Comparison of ENCODE assay signal across 8 cellular contexts in the genomic region with DNA sequence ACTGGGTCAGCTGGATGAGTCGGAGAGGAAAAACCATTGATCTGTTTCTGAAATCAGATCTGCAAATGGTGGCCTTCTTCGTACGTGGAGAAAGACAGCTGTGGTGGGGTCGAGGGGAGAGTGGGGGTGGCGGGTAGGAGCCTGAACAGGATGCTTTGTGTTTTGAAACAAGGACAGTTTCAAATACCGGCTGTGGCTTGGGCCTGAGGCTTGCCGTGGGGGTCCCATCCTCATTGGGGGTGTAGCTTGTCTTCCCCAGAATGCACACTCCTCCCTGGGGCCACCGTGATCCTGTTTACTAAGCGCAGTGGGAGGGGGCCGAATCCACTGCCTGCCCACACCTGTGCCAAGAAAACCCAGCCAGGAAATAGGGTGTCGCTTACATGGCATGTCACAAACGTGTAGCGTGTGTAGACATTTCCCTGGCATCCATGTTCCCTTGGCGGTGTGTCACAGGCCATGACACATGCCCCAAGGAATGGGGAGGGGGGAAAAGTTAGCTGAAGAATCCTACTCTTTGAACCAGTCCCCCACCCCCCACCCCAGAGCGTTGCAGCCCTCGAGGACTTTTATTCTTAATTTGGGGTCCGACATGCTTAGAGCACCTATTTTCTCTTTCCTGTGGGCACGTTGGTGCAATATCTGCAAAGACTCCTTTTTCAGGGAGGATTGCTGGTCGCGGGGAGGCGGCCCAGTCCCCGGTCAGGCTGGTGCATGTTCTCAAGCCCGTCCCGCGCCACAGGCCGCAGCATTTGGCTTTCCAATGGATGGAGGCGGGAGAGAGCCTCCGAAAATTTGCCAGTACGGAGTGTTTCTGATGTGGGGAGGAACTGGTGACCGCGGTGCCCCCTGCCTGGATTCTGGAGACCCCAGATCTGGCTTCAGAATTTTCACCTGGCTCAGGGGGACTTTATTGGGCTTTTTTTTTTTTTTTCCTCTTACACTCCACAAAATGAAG. TPM values are rescaled to one million over a fixed set of nuclear protein-coding genes. Genes with fewer than 3 reads are reported as not detected.
DNase-seq lines count a peak whose midpoint lies in the region; ATAC-seq and TF ChIP-seq lines count a peak whose summit lies in the region.

No MANE protein-coding gene starts in this region.

- H2BK20ac ChIP-seq in IMR-90 (ENCODE audit: low read depth, low read length) = no peak overlapping the region

- H2AFZ ChIP-seq in IMR-90 (replicated peaks; ENCODE audit: low read length, poor library complexity) = peak overlapping the region; percentile 51

- H4K20me1 ChIP-seq in IMR-90 (ENCODE audit: insufficient read depth, low read length) = peaks cover 54% of the 10 kb centered on the region

- 0 out of 2 replicates have a peak, but pooled peaks have one; percentile 12 for TF ChIP-seq POLR2A in IMR-90 (IDR thresholded peaks at IDR 0.05; ENCODE audit: low read depth, low read length)
- TF ChIP-seq POLR2A in adrenal gland (IDR thresholded peaks at IDR 0.05) = peak in 1 of 2 donors; percentile 4

- peak overlapping the region; percentile 29 to 47; a peak in 3 of 4 replicates for H4K8ac ChIP-seq in IMR-90 (ENCODE audit: low read depth in 2 of 2, low read length in 2 of 2)

- no peak for ATAC-seq in IMR-90 (ENCODE audit: low read depth)
- no peak for ATAC-seq in stimulated activated naive B cell treated with anti-CD40 and anti-IgM and Interleukin-4, amounts not matched to agents 10 μg/mL and 1 μg/mL and 100 μg/mL, for 72 hours (replicated peaks)

- H2BK120ac ChIP-seq in IMR-90 (ENCODE audit: low read depth, low read length) = peak overlapping the region; percentile 23; the same call in 1 of the 2 replicates

- peaks cover 0 to 9% (median 0%) of the 10 kb centered on the region in 3 donors for H3K36me3 Mint-ChIP-seq in immature natural killer cell
- peaks cover 20 to 21% of the 10 kb centered on the region in 2 donors for H3K36me3 Mint-ChIP-seq in stimulated activated naive B cell treated with anti-CD40 and anti-IgM and Interleukin-4, amounts not matched to agents 10 μg/mL and 1 μg/mL and 100 μg/mL, for 72 hours

- H3K4me2 ChIP-seq in IMR-90 (ENCODE audit: low read depth, low read length) = peak overlapping the region; percentile 91

- TF ChIP-seq RAD21 in IMR-90 (IDR thresholded peaks at IDR 0.05; ENCODE audit: low read length) = no peak

- H3K36me3 ChIP-seq in IMR-90 (ENCODE audit: control insufficient read depth, insufficient read depth, low read length) = no peaks in the 10 kb centered on the region
- H3K36me3 ChIP-seq in adrenal gland (replicated peaks in 1 of 2) = no peaks in the 10 kb centered on the region

- H3K27ac ChIP-seq in IMR-90 (ENCODE audit: insufficient read depth, low read length) (peak overlapping the region; percentile 80), adrenal gland (peak overlapping the region; percentile 49 to 95 (median 76))

- peak; percentile 42 for DNase-seq in DMS153 (lab: John Stamatoyannopoulos, UW)
- DNase-seq in IMR-90 = peak; percentile 51
- peak in 6 of 7 donors; percentile 56 to 76 (median 59) for DNase-seq in adrenal gland
- peak; percentile 29 to 50 (median 49) for DNase-seq in immature natural killer cell
- no peak for DNase-seq in stimulated activated naive B cell treated with anti-CD40 and anti-IgM and Interleukin-4, amounts not matched to agents 10 μg/mL and 1 μg/mL and 100 μg/mL, for 72 hours
- no peak for DNase-seq in cortex of kidney (lab: John Stamatoyannopoulos, UW)
- DNase-seq in NCI-H226 = no peak
- no peak for DNase-seq in NCI-H446 (lab: John Stamatoyannopoulos, UW)

- H2AK5ac ChIP-seq in IMR-90 (ENCODE audit: low read depth, low read length) = peak overlapping the region; percentile 40; the same call in 1 of the 2 replicates

- H2AK9ac ChIP-seq in IMR-90 (replicated peaks; ENCODE audit: low read depth, low read length, poor library complexity) = peak overlapping the region; percentile 85

- H3K4me1 ChIP-seq in IMR-90 (ENCODE audit: control insufficient read depth, insufficient read depth, low read length) (peaks cover 7% of the 10 kb centered on the region), adrenal gland (replicated peaks in 1 of 2) (peaks cover 26 to 33% of the 10 kb centered on the region in 2 donors)

- TF ChIP-seq CTCF in IMR-90 (conservative IDR thresholded peaks at IDR 0.05; ENCODE audit: low read depth, low read length) (no peak), adrenal gland (IDR thresholded peaks at IDR 0.05) (no peak)

- H3K23ac ChIP-seq in IMR-90 (ENCODE audit: low read depth, low read length) = peak overlapping the region; percentile 86; the same call in 1 of the 2 replicates

- no peak overlapping the region; the same call in 1 of the 2 replicates for H3K18ac ChIP-seq in IMR-90 (ENCODE audit: low read depth, low read length)

- no peak overlapping the region for H4K5ac ChIP-seq in IMR-90 (ENCODE audit: low read depth, low read length)

- WGBS in IMR-90 (ENCODE audit: extremely low coverage in 2 of 2, insufficient read length in 1 of 2), 2 experiments = 29% methylated on average over 4 of the region's 31 CpGs; no CpG with 5 or more reads in 1 of the 2 experiments
- WGBS in adrenal gland, 4 donors = 14 to 25% (median 23%) methylated on average over 13 to 31 of the region's 31 CpGs

- H3K27ac Mint-ChIP-seq in immature natural killer cell = peak overlapping the region; percentile 88 to 98 (median 94)
- H3K27ac Mint-ChIP-seq in stimulated activated naive B cell treated with anti-CD40 and anti-IgM and Interleukin-4, amounts not matched to agents 10 μg/mL and 1 μg/mL and 100 μg/mL, for 72 hours = peak overlapping the region; percentile 57

- 0 out of 2 replicates have a peak overlapping the region, but pooled peaks have one; percentile 1 for H4K91ac ChIP-seq in IMR-90 (ENCODE audit: insufficient read depth, low read depth, low read length)

- intact Hi-C loops in IMR-90 (cut with micrococcal nuclease) = loop anchor here (5.0 to 10.0 kb wide), 2 partner anchors 138 to 166 kb away; no protein-coding TSS in a partner anchor
- intact Hi-C loops in adrenal gland (cut with DNase I) = no loop called here

- H3K14ac ChIP-seq in IMR-90 (replicated peaks; ENCODE audit: low read depth, low read length) = peak overlapping the region; percentile 61

- no peak overlapping the region for H2BK5ac ChIP-seq in IMR-90 (ENCODE audit: low read depth, low read length, poor library complexity, severe bottlenecking)

- POLR2A ChIA-PET in IMR-90 (lab: Charles Lee; ENCODE audit: unreplicated experiment) = no interaction called here

- dilution Hi-C loops in IMR-90 (cut with HindIII; ENCODE audit: low sequenced_read_pairs, unreplicated experiment) = no loop called here

- no peak overlapping the region for H3K56ac ChIP-seq in IMR-90 (ENCODE audit: extremely low read depth, insufficient read depth, low read length)

- H2BK15ac ChIP-seq in IMR-90 (ENCODE audit: low read depth, low read length) = no peak overlapping the region

- H3K27me3 Mint-ChIP-seq in immature natural killer cell (ENCODE audit: low read depth in 3 of 3) = peaks cover 26 to 38% (median 32%) of the 10 kb centered on the region in 3 donors
- H3K27me3 Mint-ChIP-seq in stimulated activated naive B cell treated with anti-CD40 and anti-IgM and Interleukin-4, amounts not matched to agents 10 μg/mL and 1 μg/mL and 100 μg/mL, for 72 hours = no peaks in the 10 kb centered on the region

- H3K4me3 Mint-ChIP-seq in immature natural killer cell = peak overlapping the region; percentile 90 to 96 (median 93)
- peak overlapping the region; percentile 87 to 92 for H3K4me3 Mint-ChIP-seq in stimulated activated naive B cell treated with anti-CD40 and anti-IgM and Interleukin-4, amounts not matched to agents 10 μg/mL and 1 μg/mL and 100 μg/mL, for 72 hours

- peaks cover 16% of the 10 kb centered on the region for H3K27me3 ChIP-seq in IMR-90 (ENCODE audit: control insufficient read depth, insufficient read depth, low read length)
- no peaks in the 10 kb centered on the region for H3K27me3 ChIP-seq in adrenal gland

- H3K9me1 ChIP-seq in IMR-90 (ENCODE audit: insufficient read depth, low read length) = no peaks in the 10 kb centered on the region

- CTCF ChIA-PET in IMR-90 (lab: Yijun Ruan, JAX) = interaction anchor here (1.7 kb wide), 1 partner anchor 122 kb away, joined by 3 read pairs; no protein-coding TSS in a partner anchor

- in situ Hi-C loops in IMR-90 (cut with MboI; ENCODE audit: low sequenced_read_pairs) = no loop called here

- no peaks in the 10 kb centered on the region for H3K9me3 Mint-ChIP-seq in immature natural killer cell
- peaks cover 6 to 14% of the 10 kb centered on the region in 2 donors for H3K9me3 Mint-ChIP-seq in stimulated activated naive B cell treated with anti-CD40 and anti-IgM and Interleukin-4, amounts not matched to agents 10 μg/mL and 1 μg/mL and 100 μg/mL, for 72 hours

- H3K4ac ChIP-seq in IMR-90 (ENCODE audit: low read depth, low read length) = peak overlapping the region; percentile 75

- H3K9ac ChIP-seq in IMR-90 (ENCODE audit: low read depth, low read length) = peak overlapping the region; percentile 84

- H3K9me3 ChIP-seq in IMR-90 (ENCODE audit: control insufficient read depth, insufficient read depth, low read length) = no peaks in the 10 kb centered on the region
- H3K9me3 ChIP-seq in adrenal gland (replicated peaks in 1 of 3) = no peaks in the 10 kb centered on the region

- H3K4me3 ChIP-seq in IMR-90 (ENCODE audit: insufficient read depth, low read depth, low read length) (peak overlapping the region; percentile 95), adrenal gland (peak overlapping the region in 3 of 4 donors; percentile 73 to 99 (median 80))

- H3K4me1 Mint-ChIP-seq in immature natural killer cell = peaks cover 77 to 80% of the 10 kb centered on the region in 2 donors
- H3K4me1 Mint-ChIP-seq in stimulated activated naive B cell treated with anti-CD40 and anti-IgM and Interleukin-4, amounts not matched to agents 10 μg/mL and 1 μg/mL and 100 μg/mL, for 72 hours = peaks cover 39 to 72% of the 10 kb centered on the region in 2 donors

- BruUV-seq in IMR-90 (replicated peaks; lab: Mats Ljungman, UMichigan) = no TSS peak

- H3K79me1 ChIP-seq in IMR-90 (ENCODE audit: low read depth in 1 of 2, low read length in 2 of 2) = peaks cover 22 to 63% of the 10 kb centered on the region in 2 experiments

TF ChIP-seq in IMR-90, 13 proteins besides CTCF, POLR2A, EP300 and RAD21 (continues in another document):
- TF ChIP-seq FOS (IDR thresholded peaks at IDR 0.05; ENCODE audit: low read depth, low read length) (peak; percentile 51), NFE2L2 (IDR thresholded peaks at IDR 0.05; ENCODE audit: low read depth, low read length) (no peak), RCOR1 (IDR thresholded peaks at IDR 0.05; ENCODE audit: insufficient replicate concordance, low read length) (no peak)

RNA-seq across cellular contexts. Expression of a gene that starts 2.0 kb away (rescaled TPM):
- total RNA-seq in IMR-90 (2012; rRNA removed) = 3.2 and 3.9 TPM in 2 replicates
- 10.2 and 11.6 TPM in 2 replicates for polyA plus RNA-seq in IMR-90 (2012; rRNA removed)
- polyA plus RNA-seq in IMR-90 (2012; cell fraction: cytosol; rRNA removed) = 9.7 and 13.7 TPM in 2 replicates
- 12.7 and 18.3 TPM in 2 replicates for polyA plus RNA-seq in IMR-90 (2012; cell fraction: nucleus; rRNA removed; ENCODE audit: low replicate concordance)
- total RNA-seq in adrenal gland = 10 to 100 TPM; 34.3 to 87.9 (median 54.9) TPM
- 10 to 100 TPM; 10.9 to 49.0 (median 17.4) TPM for polyA plus RNA-seq in adrenal gland
- 1 to 10 TPM in 1 of 3 donors, under 1 TPM in 1, not detected in 1; 0.53 to 1.7 TPM for polyA plus RNA-seq in immature natural killer cell

Comparison
In these comparisons a context has a peak if more than half of its experiments do, and no peak if none do; other contexts are left out.
1. DNase-seq: peak in DMS153 (single experiment), IMR-90 (single experiment), adrenal gland (6 of 7) and immature natural killer cell (3 of 3); none in stimulated activated naive B cell treated with anti-CD40 and anti-IgM and Interleukin-4, amounts not matched to agents 10 μg/mL and 1 μg/mL and 100 μg/mL, for 72 hours (single experiment), cortex of kidney (single experiment), NCI-H226 (single experiment) and NCI-H446 (0 of 2).